Comparison of ENCODE assay signal across 12 cellular contexts in the genomic region with DNA sequence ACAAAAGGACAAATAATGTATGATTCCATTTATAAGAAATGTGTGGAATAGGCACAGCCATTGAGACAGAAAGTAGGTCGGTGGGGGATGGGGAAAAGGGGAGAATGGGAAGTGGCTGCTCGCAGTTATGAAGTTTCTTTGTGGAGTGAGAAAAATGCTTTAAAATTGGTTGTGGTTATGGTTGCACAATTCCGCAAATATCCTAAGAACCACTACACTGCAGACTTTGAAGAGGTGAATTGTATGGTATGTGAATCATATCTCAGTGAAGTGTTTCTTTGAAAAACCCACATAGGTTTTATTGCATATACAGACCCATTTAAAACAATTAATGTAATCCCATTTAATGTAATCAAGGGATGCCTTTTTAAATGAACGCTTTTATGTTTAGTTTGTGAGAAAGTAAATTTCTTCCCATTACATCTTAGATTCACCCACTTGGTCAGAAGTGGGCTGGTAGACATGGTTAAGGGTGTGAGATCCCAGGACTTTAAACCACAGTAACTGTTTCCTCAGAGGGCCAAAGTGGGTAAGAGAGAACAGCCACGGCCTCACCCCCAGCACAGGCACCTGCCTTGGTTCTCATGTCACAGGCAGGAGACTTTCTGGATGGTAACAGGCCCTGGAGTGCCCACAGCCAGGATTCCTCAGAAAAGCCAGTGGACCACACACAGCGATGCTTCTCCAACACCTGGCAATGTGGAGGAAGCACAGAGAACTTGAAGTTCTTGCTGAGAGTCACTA.
DNase-seq lines count a peak whose midpoint lies in the region; ATAC-seq and TF ChIP-seq lines count a peak whose summit lies in the region.
"Had no signal": no experiment of that assay in that cellular context is flagged by ENCODE, and none has a peak within 500 bp of the region (broad histone marks: within the 10 kb centered on the region; RNA-seq: fewer than 3 reads in every experiment).

No MANE protein-coding gene starts in this region.

- H3K4me1 ChIP-seq in foreskin keratinocyte (peaks cover 26% of the 10 kb centered on the region), ovary (ENCODE audit: insufficient read depth) (no peaks in the 10 kb centered on the region)
- H3K4me1 ChIP-seq: HAP-1 had no signal

- WGBS in lower leg skin, 2 donors: 75 to 76% methylated on average over 6 of the region's 6 CpGs
- WGBS in ovary, 3 donors: 85 to 91% (median 88%) methylated on average over 6 of the region's 6 CpGs

- TF ChIP-seq CTCF in AG10803 (conservative IDR thresholded peaks at IDR 0.05; ENCODE audit: low read length) (no peak), foreskin keratinocyte (conservative IDR thresholded peaks at IDR 0.05) (no peak), lower leg skin (IDR thresholded peaks at IDR 0.05) (no peak), ovary (IDR thresholded peaks at IDR 0.05) (no peak)

- TF ChIP-seq EP300 in ovary (IDR thresholded peaks at IDR 0.05): no peak

- peak; percentile 59 for ATAC-seq in foreskin keratinocyte

- TF ChIP-seq POLR2A in lower leg skin (IDR thresholded peaks at IDR 0.05): no peak
- TF ChIP-seq POLR2A in ovary (IDR thresholded peaks at IDR 0.05): no peak

- intact Hi-C loops in lower leg skin (cut with DNase I; ENCODE audit: low total_unique reads) (no loop called here), ovary (cut with DNase I) (no loop called here)

- H3K36me3 ChIP-seq in SK-N-MC (ENCODE audit: insufficient read depth, low read length) (no peaks in the 10 kb centered on the region), ovary (no peaks in the 10 kb centered on the region)
- H3K36me3 ChIP-seq: HAP-1, neural progenitor cell had no signal

- no peak overlapping the region for H3K27ac ChIP-seq in SK-N-MC
- peak overlapping the region; percentile 82 for H3K27ac ChIP-seq in foreskin keratinocyte
- no peak overlapping the region for H3K27ac ChIP-seq in ovary
- H3K27ac ChIP-seq: neural progenitor cell had no signal

- no peak overlapping the region for H3K9ac ChIP-seq in SK-N-MC (ENCODE audit: insufficient read length)
- H3K9ac ChIP-seq: neural progenitor cell had no signal

- H3K4me3 ChIP-seq in AG10803 (ENCODE audit: low read length) (no peak overlapping the region), SK-N-MC (no peak overlapping the region), lower leg skin (ENCODE audit: low read depth, poor library complexity, severe bottlenecking) (no peak overlapping the region), ovary (no peak overlapping the region)
- no peak overlapping the region for H3K4me3 ChIP-seq in Jurkat, Clone E6-1 (ENCODE audit: low read length)
- H3K4me3 ChIP-seq: HAP-1, neural progenitor cell had no signal

- H3K27me3 ChIP-seq in foreskin keratinocyte: no peaks in the 10 kb centered on the region
- H3K27me3 ChIP-seq in ovary: no peaks in the 10 kb centered on the region
- H3K27me3 ChIP-seq: neural progenitor cell had no signal

- DNase-seq in AG10803 (ENCODE audit: low read depth): peak; percentile 89
- peak; percentile 51 for DNase-seq in Jurkat, Clone E6-1 (ENCODE audit: low read depth, low spot score)
- peak; percentile 20 for DNase-seq in SK-N-MC (ENCODE audit: low read depth, low spot score)
- peak in 1 of 2 donors; percentile 90 for DNase-seq in foreskin keratinocyte
- no peak for DNase-seq in lower leg skin (ENCODE audit: low spot score in 2 of 2)
- no peak for DNase-seq in ovary
- DNase-seq in NCI-H510A (lab: John Stamatoyannopoulos, UW): no peak
- no peak for DNase-seq in RKO (ENCODE audit: low spot score)
- DNase-seq: erythroblast, NCI-H69 had no signal

- H3K9me3 ChIP-seq in SK-N-MC (ENCODE audit: low read depth, low read length) (no peaks in the 10 kb centered on the region), ovary (no peaks in the 10 kb centered on the region)
- H3K9me3 ChIP-seq: HAP-1 had no signal

Comparison
In these comparisons a context has a peak if more than half of its experiments do, and no peak if none do; other contexts are left out.
1. DNase-seq: peak in AG10803 (single experiment), Jurkat, Clone E6-1 (single experiment) and SK-N-MC (single experiment); none in lower leg skin (0 of 2), ovary (0 of 5), NCI-H510A (single experiment) and RKO (single experiment).